ENCODE assay signal across 26 cellular contexts in the genomic region with DNA sequence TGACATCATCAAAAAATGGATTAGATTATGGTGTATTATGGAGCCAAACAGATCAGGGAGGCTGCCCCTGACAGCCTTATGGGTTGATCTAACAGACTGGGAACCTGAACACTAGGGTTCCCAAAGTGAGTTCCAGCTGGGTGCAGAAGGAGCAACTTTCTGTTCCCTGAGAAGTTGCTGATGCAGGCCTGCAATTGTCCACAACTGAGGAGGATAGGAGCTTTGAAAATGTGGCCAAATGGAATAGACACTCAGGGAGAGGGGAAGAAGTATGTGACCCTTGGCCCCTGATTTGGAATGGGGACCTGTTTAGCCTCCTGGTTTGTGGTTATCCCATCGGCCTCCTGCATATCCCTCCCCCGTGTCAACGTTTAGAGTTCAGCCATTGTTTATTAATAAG.
"Had no signal": no experiment of that assay in that cellular context is flagged by ENCODE, and none has a peak within 500 bp of the region (broad histone marks: within the 10 kb centered on the region; RNA-seq: fewer than 3 reads in every experiment).

No MANE protein-coding gene starts in this region.

- H3K36me3 ChIP-seq: colonic mucosa, esophagus squamous epithelium, gastrocnemius medialis, gastroesophageal sphincter, heart left ventricle, heart right ventricle had no signal

- H3K4me1 ChIP-seq: colonic mucosa, esophagus squamous epithelium, foreskin keratinocyte, gastrocnemius medialis, gastroesophageal sphincter, heart left ventricle had no signal

- H3K9me3 ChIP-seq: colonic mucosa, esophagus squamous epithelium, gastrocnemius medialis, gastroesophageal sphincter, heart left ventricle had no signal

- FAIRE-seq: colon, endometrium, endothelial cell of umbilical vein, frontal cortex had no signal

- H3K27ac ChIP-seq: colonic mucosa, coronary artery, dorsolateral prefrontal cortex, epithelial cell of prostate, esophagus squamous epithelium, foreskin keratinocyte, gastrocnemius medialis, gastroesophageal sphincter, heart left ventricle, heart right ventricle had no signal

- H3K4me3 ChIP-seq: colonic mucosa, coronary artery, dorsolateral prefrontal cortex, esophagus squamous epithelium, gastrocnemius medialis, gastroesophageal sphincter, heart left ventricle, heart right ventricle had no signal

- H3K27me3 ChIP-seq: colonic mucosa, esophagus squamous epithelium, foreskin keratinocyte, gastrocnemius medialis, gastroesophageal sphincter, heart left ventricle had no signal

- DNase-seq: colonic mucosa; cortex of kidney; dermis blood vessel endothelial cell; dorsolateral prefrontal cortex; effector CD4-positive, alpha-beta T cell; effector CD8-positive, alpha-beta T cell; effector memory CD4-positive, alpha-beta T cell; effector memory CD8-positive, alpha-beta T cell; endodermal cell; erythroblast; esophagus squamous epithelium; foreskin fibroblast; foreskin keratinocyte; foreskin melanocyte; gastrocnemius medialis; glutamatergic neuron; head of caudate nucleus; heart left ventricle; heart right ventricle had no signal
